Comparison of ENCODE assay signal across 19 cellular contexts in genomic region chr17:31100840-31101239, GRCh38.
"Had no signal": no experiment of that assay in that cellular context is flagged by ENCODE, and none has a peak within 500 bp of the region (broad histone marks: within the 10 kb centered on the region; RNA-seq: fewer than 3 reads in every experiment).

No MANE protein-coding gene starts in this region.

- H3K36me3 ChIP-seq: gastrocnemius medialis, right atrium auricular region, uterus had no signal

- H3K9me3 Mint-ChIP-seq: activated naive CD8-positive, alpha-beta T cell treated with anti-CD3 and anti-CD28 coated beads, Interleukin-2, amount 10 ng/mL, durations not matched to agents 7 days and 5 days; central memory CD8-positive, alpha-beta T cell; natural killer cell had no signal

- H3K4me3 Mint-ChIP-seq: activated CD4-positive, alpha-beta T cell treated with anti-CD3 and anti-CD28 coated beads for 36 hours; activated naive CD8-positive, alpha-beta T cell treated with anti-CD3 and anti-CD28 coated beads, Interleukin-2, amount 10 ng/mL, durations not matched to agents 7 days and 5 days; central memory CD8-positive, alpha-beta T cell; natural killer cell had no signal

- H3K4me1 ChIP-seq: uterus had no signal

- H3K27ac ChIP-seq: coronary artery, gastrocnemius medialis, uterus had no signal

- H3K27me3 ChIP-seq: gastrocnemius medialis, right atrium auricular region, tibial nerve, uterus had no signal

- H3K27ac Mint-ChIP-seq: activated CD4-positive, alpha-beta T cell treated with anti-CD3 and anti-CD28 coated beads for 36 hours; activated naive CD8-positive, alpha-beta T cell treated with anti-CD3 and anti-CD28 coated beads, Interleukin-2, amount 10 ng/mL, durations not matched to agents 7 days and 5 days; natural killer cell had no signal

- DNase-seq: activated CD4-positive, alpha-beta T cell treated with anti-CD3 and anti-CD28 coated beads for 36 hours; activated CD4-positive, alpha-beta T cell treated with anti-CD3 and anti-CD28 coated beads, Interleukin-2, amount 50 U/mL, for 48 hours; activated naive CD4-positive, alpha-beta T cell; activated naive CD8-positive, alpha-beta T cell treated with anti-CD3 and anti-CD28 coated beads, Interleukin-2, amount 10 ng/mL, durations not matched to agents 7 days and 5 days; activated T-cell treated with anti-CD3 and anti-CD28 coated beads for 4 hours; gastrocnemius medialis; head of caudate nucleus; natural killer cell; occipital lobe; stimulated activated CD4-positive, alpha-beta T cell treated with anti-CD3 and anti-CD28 coated beads, Interleukin-2, amount 100 ng/mL, for 24 hours; stimulated activated naive CD4-positive, alpha-beta T cell treated with Interleukin-2 at 50 U/mL for 16 hours; substantia nigra; SW 1271; uterus had no signal

- H3K4me3 ChIP-seq: coronary artery, gastrocnemius medialis, right atrium auricular region, tibial nerve, uterus had no signal

- H3K36me3 Mint-ChIP-seq: activated naive CD8-positive, alpha-beta T cell treated with anti-CD3 and anti-CD28 coated beads, Interleukin-2, amount 10 ng/mL, durations not matched to agents 7 days and 5 days; natural killer cell had no signal

- H3K9me3 ChIP-seq: gastrocnemius medialis, right atrium auricular region, tibial nerve, uterus had no signal

- H3K27me3 Mint-ChIP-seq: activated CD4-positive, alpha-beta T cell treated with anti-CD3 and anti-CD28 coated beads for 36 hours; activated naive CD8-positive, alpha-beta T cell treated with anti-CD3 and anti-CD28 coated beads, Interleukin-2, amount 10 ng/mL, durations not matched to agents 7 days and 5 days; central memory CD8-positive, alpha-beta T cell had no signal

- ATAC-seq: activated CD4-positive, alpha-beta T cell treated with anti-CD3 and anti-CD28 coated beads for 36 hours; esophagus mucosa; gastrocnemius medialis; natural killer cell had no signal
